In genomic region chr17:16294560-16294959, GRCh38 we compare ENCODE assay signal across 15 cellular contexts.
"Had no signal": no experiment of that assay in that cellular context is flagged by ENCODE, and none has a peak within 500 bp of the region (broad histone marks: within the 10 kb centered on the region; RNA-seq: fewer than 3 reads in every experiment).

No MANE protein-coding gene starts in this region.

- H3K27ac Mint-ChIP-seq: activated CD4-positive, alpha-beta T cell treated with anti-CD3 and anti-CD28 coated beads, Interleukin-2, amount 10 ng/mL, durations not matched to agents 24 days and 14 days; activated CD8-positive, alpha-beta T cell treated with anti-CD3 and anti-CD28 coated beads, Interleukin-2, amount 10 ng/mL, durations not matched to agents 7 days and 5 days; nephron had no signal

- H3K4me1 Mint-ChIP-seq: nephron had no signal

- H3K9me3 Mint-ChIP-seq: activated CD4-positive, alpha-beta T cell treated with anti-CD3 and anti-CD28 coated beads, Interleukin-2, amount 10 ng/mL, durations not matched to agents 24 days and 14 days; nephron; stimulated activated naive B cell treated with anti-CD40 and anti-IgM and Interleukin-4, amounts not matched to agents 10 μg/mL and 1 μg/mL and 100 μg/mL, for 72 hours had no signal

- H3K4me3 ChIP-seq: ascending aorta, breast epithelium, left lung, thyroid gland, vagina had no signal

- DNase-seq: activated CD4-positive, alpha-beta T cell treated with anti-CD3 and anti-CD28 coated beads, Interleukin-2, amount 10 ng/mL, durations not matched to agents 24 days and 14 days; activated CD4-positive, CD25-positive, alpha-beta regulatory T cell; activated CD8-positive, alpha-beta memory T cell treated with anti-CD3 and anti-CD28 coated beads, Interleukin-2, amount 50 U/mL, for 4 hours; activated CD8-positive, alpha-beta T cell treated with anti-CD3 and anti-CD28 coated beads, Interleukin-2, amount 10 ng/mL, durations not matched to agents 7 days and 5 days; activated effector memory CD4-positive, alpha-beta T cell treated with anti-CD3 and anti-CD28 coated beads, Interleukin-2, amount 50 U/mL, for 16 hours; activated T-cell treated with anti-CD3 and anti-CD28 coated beads, Interleukin-2, amount 50 U/mL, for 48 hours; left lung; stimulated activated CD4-positive, alpha-beta T cell treated with anti-CD3 and anti-CD28 coated beads, Interleukin-2, amount 100 ng/mL, for 48 hours; stimulated activated naive B cell treated with anti-CD40 and anti-IgM and Interleukin-4, amounts not matched to agents 10 μg/mL and 1 μg/mL and 100 μg/mL, for 72 hours; thyroid gland had no signal

- ATAC-seq: activated CD8-positive, alpha-beta T cell treated with anti-CD3 and anti-CD28 coated beads, Interleukin-2, amount 10 ng/mL, durations not matched to agents 7 days and 5 days; esophagus mucosa; left lung had no signal

- H3K4me3 Mint-ChIP-seq: activated CD4-positive, alpha-beta T cell treated with anti-CD3 and anti-CD28 coated beads, Interleukin-2, amount 10 ng/mL, durations not matched to agents 24 days and 14 days; activated CD8-positive, alpha-beta T cell treated with anti-CD3 and anti-CD28 coated beads, Interleukin-2, amount 10 ng/mL, durations not matched to agents 7 days and 5 days; nephron; stimulated activated naive B cell treated with anti-CD40 and anti-IgM and Interleukin-4, amounts not matched to agents 10 μg/mL and 1 μg/mL and 100 μg/mL, for 72 hours had no signal

- H3K27me3 Mint-ChIP-seq: activated CD4-positive, alpha-beta T cell treated with anti-CD3 and anti-CD28 coated beads, Interleukin-2, amount 10 ng/mL, durations not matched to agents 24 days and 14 days; stimulated activated naive B cell treated with anti-CD40 and anti-IgM and Interleukin-4, amounts not matched to agents 10 μg/mL and 1 μg/mL and 100 μg/mL, for 72 hours had no signal

- H3K9me3 ChIP-seq: ascending aorta, breast epithelium, left lung, thyroid gland, vagina had no signal

- H3K36me3 ChIP-seq: ascending aorta, breast epithelium, left lung, thyroid gland, vagina had no signal

- H3K27me3 ChIP-seq: ascending aorta, breast epithelium, left lung, thyroid gland, vagina had no signal
